In the genomic region with DNA sequence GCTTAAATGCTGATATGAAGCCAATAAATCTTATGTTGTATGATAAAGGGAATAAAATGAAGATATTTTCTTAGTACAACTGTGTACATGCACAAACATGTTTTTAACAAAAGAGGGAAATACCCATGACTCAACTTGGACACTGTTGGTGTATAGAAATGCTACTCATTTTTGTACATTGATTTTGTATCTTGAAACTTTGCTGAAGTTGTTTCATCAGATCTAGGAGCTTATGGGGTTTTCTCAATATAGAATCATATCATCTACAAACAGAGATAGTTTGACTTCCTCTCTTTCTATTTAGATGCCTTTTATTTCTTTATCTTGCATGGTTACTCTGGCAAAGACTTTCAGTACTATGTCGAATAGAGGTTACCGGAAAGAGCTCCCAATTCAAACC, we compare ENCODE assay signal across 8 cellular contexts. TPM values are rescaled to one million over a fixed set of nuclear protein-coding genes. Genes with fewer than 3 reads are reported as not detected.
DNase-seq lines count a peak whose midpoint lies in the region; ATAC-seq, FAIRE-seq and TF ChIP-seq lines count a peak whose summit lies in the region.
"Not testable (repeated sequence)": the region's sequence is repeated elsewhere in the genome, so short reads cannot be mapped to it uniquely, and the experiment has no call there.
"Had no signal": no experiment of that assay in that cellular context is flagged by ENCODE, and none has a peak within 500 bp of the region (broad histone marks: within the 10 kb centered on the region; RNA-seq: fewer than 3 reads in every experiment).

No MANE protein-coding gene starts in this region.

- H3K36me3 ChIP-seq in bronchial epithelial cell (ENCODE audit: control insufficient read depth, insufficient read depth, low read length), result not testable (repeated sequence)

- H3K4me3 ChIP-seq in bronchial epithelial cell (ENCODE audit: low read depth, low read length), result not testable (repeated sequence)

- H3K27me3 ChIP-seq in bronchial epithelial cell (ENCODE audit: control insufficient read depth, insufficient read depth, low read length), result not testable (repeated sequence)

- peak; percentile 73 for ATAC-seq in GM18511 (IDR thresholded peaks at IDR 0.05; ENCODE audit: unreplicated experiment)
- peak; percentile 48 for ATAC-seq in GM21381 (IDR thresholded peaks at IDR 0.05; ENCODE audit: unreplicated experiment)
- ATAC-seq in HG02884 (IDR thresholded peaks at IDR 0.05; ENCODE audit: unreplicated experiment), result peak; percentile 60
- ATAC-seq in HG03558 (IDR thresholded peaks at IDR 0.05; ENCODE audit: extremely low read depth, unreplicated experiment), result peak; percentile 63
- peak; percentile 30 for ATAC-seq in activated CD8-positive, alpha-beta memory T cell treated with anti-CD3 and anti-CD28 coated beads, Interleukin-2, amount 10 ng/mL, durations not matched to agents 7 days and 5 days
- peak; percentile 83 for ATAC-seq in stimulated activated effector memory CD8-positive, alpha-beta T cell treated with anti-CD3 and anti-CD28 coated beads, Interleukin-12 subunit alpha, Interleukin-12 subunit beta, amount 100 ng/mL, for 72 hours

- DNase-seq in activated CD8-positive, alpha-beta memory T cell treated with anti-CD3 and anti-CD28 coated beads, Interleukin-2, amount 10 ng/mL, durations not matched to agents 7 days and 5 days; stimulated activated effector memory CD8-positive, alpha-beta T cell treated with anti-CD3 and anti-CD28 coated beads, Interleukin-12 subunit alpha, Interleukin-12 subunit beta, amount 100 ng/mL, for 72 hours (ENCODE audit: low spot score in 2 of 2): not testable (repeated sequence)
- peak; percentile 70 for DNase-seq in bronchial epithelial cell (ENCODE audit: low read depth)

- H3K4me3 Mint-ChIP-seq in activated CD8-positive, alpha-beta memory T cell treated with anti-CD3 and anti-CD28 coated beads, Interleukin-2, amount 10 ng/mL, durations not matched to agents 7 days and 5 days; stimulated activated effector memory CD8-positive, alpha-beta T cell treated with anti-CD3 and anti-CD28 coated beads, Interleukin-12 subunit alpha, Interleukin-12 subunit beta, amount 100 ng/mL, for 72 hours: not testable (repeated sequence)

- not testable (repeated sequence) for H3K36me3 Mint-ChIP-seq in activated CD8-positive, alpha-beta memory T cell treated with anti-CD3 and anti-CD28 coated beads, Interleukin-2, amount 10 ng/mL, durations not matched to agents 7 days and 5 days; stimulated activated effector memory CD8-positive, alpha-beta T cell treated with anti-CD3 and anti-CD28 coated beads, Interleukin-12 subunit alpha, Interleukin-12 subunit beta, amount 100 ng/mL, for 72 hours

- not testable (repeated sequence) for H3K27ac Mint-ChIP-seq in activated CD8-positive, alpha-beta memory T cell treated with anti-CD3 and anti-CD28 coated beads, Interleukin-2, amount 10 ng/mL, durations not matched to agents 7 days and 5 days
- peak overlapping the region; percentile 64 for H3K27ac Mint-ChIP-seq in stimulated activated effector memory CD8-positive, alpha-beta T cell treated with anti-CD3 and anti-CD28 coated beads, Interleukin-12 subunit alpha, Interleukin-12 subunit beta, amount 100 ng/mL, for 72 hours

- H3K27me3 Mint-ChIP-seq in activated CD8-positive, alpha-beta memory T cell treated with anti-CD3 and anti-CD28 coated beads, Interleukin-2, amount 10 ng/mL, durations not matched to agents 7 days and 5 days, result not testable (repeated sequence)

- TF ChIP-seq CTCF in bronchial epithelial cell (IDR thresholded peaks at IDR 0.05; ENCODE audit: insufficient read depth, low read length, severe bottlenecking), result not testable (repeated sequence)

- CTCF ChIA-PET in activated CD8-positive, alpha-beta memory T cell treated with anti-CD3 and anti-CD28 coated beads, Interleukin-2, amount 10 ng/mL, durations not matched to agents 7 days and 5 days (lab: Charles Lee), result not testable (repeated sequence)

- H3K9me3 Mint-ChIP-seq in activated CD8-positive, alpha-beta memory T cell treated with anti-CD3 and anti-CD28 coated beads, Interleukin-2, amount 10 ng/mL, durations not matched to agents 7 days and 5 days (ENCODE audit: low read depth); stimulated activated effector memory CD8-positive, alpha-beta T cell treated with anti-CD3 and anti-CD28 coated beads, Interleukin-12 subunit alpha, Interleukin-12 subunit beta, amount 100 ng/mL, for 72 hours: not testable (repeated sequence)

- not testable (repeated sequence) for H3K4me1 Mint-ChIP-seq in activated CD8-positive, alpha-beta memory T cell treated with anti-CD3 and anti-CD28 coated beads, Interleukin-2, amount 10 ng/mL, durations not matched to agents 7 days and 5 days; stimulated activated effector memory CD8-positive, alpha-beta T cell treated with anti-CD3 and anti-CD28 coated beads, Interleukin-12 subunit alpha, Interleukin-12 subunit beta, amount 100 ng/mL, for 72 hours

- FAIRE-seq in bronchial epithelial cell (lab: Jason Lieb, UNC), result not testable (repeated sequence)

RNA-seq across cellular contexts. Expression of gene ADCY1, which starts 25.3 kb away (rescaled TPM):
- total RNA-seq in activated CD8-positive, alpha-beta memory T cell treated with anti-CD3 and anti-CD28 coated beads, Interleukin-2, amount 10 ng/mL, durations not matched to agents 7 days and 5 days, result 1 to 10 TPM; 1.3 to 6.7 TPM
- total RNA-seq in bronchial epithelial cell, result 0.79 and 1.0 TPM in 2 replicates
- total RNA-seq: SJCRH30 had no signal

Comparison
In these comparisons a context has a peak if more than half of its experiments do, and no peak if none do; other contexts are left out.
1. ATAC-seq: peak in every context shown above with its lines; median percentile 83 in stimulated activated effector memory CD8-positive, alpha-beta T cell treated with anti-CD3 and anti-CD28 coated beads, Interleukin-12 subunit alpha, Interleukin-12 subunit beta, amount 100 ng/mL, for 72 hours; 73 in GM18511; 63 in HG03558; 60 in HG02884; 48 in GM21381; 30 in activated CD8-positive, alpha-beta memory T cell treated with anti-CD3 and anti-CD28 coated beads, Interleukin-2, amount 10 ng/mL, durations not matched to agents 7 days and 5 days.